20 cellular contexts compared by ENCODE assay signal in the genomic region with DNA sequence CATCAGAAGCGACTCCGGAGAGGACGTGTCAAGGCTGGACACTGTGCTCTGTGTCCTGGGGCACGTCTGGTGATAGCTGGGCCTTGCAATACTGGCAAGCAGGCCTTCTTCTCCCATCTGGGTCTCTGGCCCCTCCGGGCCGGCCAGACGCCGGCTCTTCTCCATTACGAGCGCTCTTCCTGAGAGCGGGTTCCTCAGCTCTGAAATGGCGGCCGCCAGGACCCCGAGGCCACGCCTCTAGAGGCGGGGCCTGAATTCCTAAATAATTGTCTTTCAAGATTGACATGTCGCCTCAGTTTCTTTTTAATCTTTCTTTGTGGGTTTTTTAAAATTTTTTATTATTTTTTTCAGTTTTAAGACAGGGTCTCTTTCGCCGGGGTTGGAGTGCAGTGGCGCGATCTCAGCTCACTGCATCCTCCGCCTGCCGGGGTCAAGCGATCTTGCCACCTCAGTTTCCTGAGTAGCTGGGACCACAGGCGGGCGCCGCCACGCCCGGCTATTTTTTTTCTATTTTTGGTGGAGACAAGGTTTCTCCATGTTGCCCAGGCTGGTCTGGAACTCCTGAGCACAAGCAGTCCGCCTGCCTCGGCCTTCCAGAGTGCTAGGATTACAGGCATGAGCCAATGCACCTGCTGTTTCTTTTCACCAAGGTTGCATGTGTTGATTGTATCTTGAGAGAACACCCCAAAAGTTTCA. TPM values are rescaled to one million over a fixed set of nuclear protein-coding genes. Genes with fewer than 3 reads are reported as not detected.
DNase-seq lines count a peak whose midpoint lies in the region; ATAC-seq and TF ChIP-seq lines count a peak whose summit lies in the region.
"Had no signal": no experiment of that assay in that cellular context is flagged by ENCODE, and none has a peak within 500 bp of the region (broad histone marks: within the 10 kb centered on the region; RNA-seq: fewer than 3 reads in every experiment).

No MANE protein-coding gene starts in this region.

- no peaks in the 10 kb centered on the region for H3K36me3 Mint-ChIP-seq in chondrocyte (ENCODE audit: low read depth)

- H3K9me3 ChIP-seq in body of pancreas: no peaks in the 10 kb centered on the region
- H3K9me3 ChIP-seq: A549 had no signal

- no peaks in the 10 kb centered on the region for H3K27me3 Mint-ChIP-seq in chondrocyte (ENCODE audit: low read depth)
- H3K27me3 Mint-ChIP-seq: CD4-positive, alpha-beta memory T cell; IgD-negative memory B cell had no signal

- peaks cover 27% of the 10 kb centered on the region for H3K4me1 Mint-ChIP-seq in chondrocyte (ENCODE audit: low read depth)

- no peak overlapping the region for H3K27ac Mint-ChIP-seq in chondrocyte (ENCODE audit: unreplicated experiment)
- H3K27ac Mint-ChIP-seq: CD4-positive, alpha-beta memory T cell; IgD-negative memory B cell had no signal

- no peak overlapping the region for H3K4me3 ChIP-seq in body of pancreas
- H3K4me3 ChIP-seq: A549, BLaER1 had no signal

- H3K36me3 ChIP-seq in body of pancreas (replicated peaks in 1 of 2; ENCODE audit: insufficient read depth in 1 of 2, low read depth in 2 of 2): no peaks in the 10 kb centered on the region

- DNase-seq in Right ventricle myocardium superior: peak; percentile 33
- no peak for DNase-seq in left cardiac atrium
- peak; percentile 53 for DNase-seq in chondrocyte (ENCODE audit: low spot score)
- DNase-seq in iPS-NIHi11 (ENCODE audit: low spot score): peak; percentile 33
- DNase-seq in LoVo (ENCODE audit: low spot score): no peak
- DNase-seq in body of pancreas: no peak
- DNase-seq: CD4-positive, alpha-beta memory T cell; DMS153; DMS79; GF-D8; KG1 had no signal

- no peak overlapping the region for H3K27ac ChIP-seq in body of pancreas
- H3K27ac ChIP-seq: 22Rv1, A549, BLaER1 had no signal

- no peak for ATAC-seq in Right ventricle myocardium superior (ENCODE audit: poor library complexity)
- ATAC-seq in left cardiac atrium: no peak
- ATAC-seq in GM19023 (IDR thresholded peaks at IDR 0.05; ENCODE audit: unreplicated experiment): no peak
- ATAC-seq in GM19463 (IDR thresholded peaks at IDR 0.05; ENCODE audit: unreplicated experiment): no peak
- ATAC-seq in body of pancreas: no peak
- ATAC-seq: A549, HCT116, HepG2 had no signal

- no peak for TF ChIP-seq POLR2A in body of pancreas (IDR thresholded peaks at IDR 0.05)

- peaks cover 8% of the 10 kb centered on the region for H3K4me1 ChIP-seq in body of pancreas
- H3K4me1 ChIP-seq: A549 had no signal

- H3K4me3 Mint-ChIP-seq in chondrocyte (ENCODE audit: unreplicated experiment): no peak overlapping the region
- H3K4me3 Mint-ChIP-seq: CD14-positive monocyte, IgD-negative memory B cell had no signal

- 94 to 97% methylated on average over 30 to 31 of the region's 31 CpGs for WGBS in body of pancreas, 2 donors

- TF ChIP-seq CTCF in chondrocyte (IDR thresholded peaks at IDR 0.05) (no peak), body of pancreas (IDR thresholded peaks at IDR 0.05) (no peak)

- no peaks in the 10 kb centered on the region for H3K9me3 Mint-ChIP-seq in chondrocyte (ENCODE audit: low read depth)

- intact Hi-C loops in Right ventricle myocardium superior (cut with DNase I): no loop called here
- intact Hi-C loops in left cardiac atrium (cut with DNase I): no loop called here
- intact Hi-C loops in body of pancreas (cut with DNase I): no loop called here

- H3K27me3 ChIP-seq in body of pancreas: no peaks in the 10 kb centered on the region
- H3K27me3 ChIP-seq: BLaER1 had no signal

RNA-seq across cellular contexts. Expression of a gene that starts 9.2 kb away (rescaled TPM):
- total RNA-seq in Right ventricle myocardium superior (9.8 TPM), left cardiac atrium (10 to 100 TPM; 11.9 to 12.5 TPM), chondrocyte (22.4 to 25.1 TPM (median 23.2 TPM) in 3 replicates), body of pancreas (1 to 10 TPM; 9.9 TPM)

Comparison
In these comparisons a context has a peak if more than half of its experiments do, and no peak if none do; other contexts are left out.
1. DNase-seq: peak in Right ventricle myocardium superior (single experiment), chondrocyte (single experiment) and iPS-NIHi11 (single experiment); none in left cardiac atrium (single experiment), LoVo (single experiment) and body of pancreas (0 of 4).